Comparison of ENCODE assay signal across 1 cellular context in the genomic region with DNA sequence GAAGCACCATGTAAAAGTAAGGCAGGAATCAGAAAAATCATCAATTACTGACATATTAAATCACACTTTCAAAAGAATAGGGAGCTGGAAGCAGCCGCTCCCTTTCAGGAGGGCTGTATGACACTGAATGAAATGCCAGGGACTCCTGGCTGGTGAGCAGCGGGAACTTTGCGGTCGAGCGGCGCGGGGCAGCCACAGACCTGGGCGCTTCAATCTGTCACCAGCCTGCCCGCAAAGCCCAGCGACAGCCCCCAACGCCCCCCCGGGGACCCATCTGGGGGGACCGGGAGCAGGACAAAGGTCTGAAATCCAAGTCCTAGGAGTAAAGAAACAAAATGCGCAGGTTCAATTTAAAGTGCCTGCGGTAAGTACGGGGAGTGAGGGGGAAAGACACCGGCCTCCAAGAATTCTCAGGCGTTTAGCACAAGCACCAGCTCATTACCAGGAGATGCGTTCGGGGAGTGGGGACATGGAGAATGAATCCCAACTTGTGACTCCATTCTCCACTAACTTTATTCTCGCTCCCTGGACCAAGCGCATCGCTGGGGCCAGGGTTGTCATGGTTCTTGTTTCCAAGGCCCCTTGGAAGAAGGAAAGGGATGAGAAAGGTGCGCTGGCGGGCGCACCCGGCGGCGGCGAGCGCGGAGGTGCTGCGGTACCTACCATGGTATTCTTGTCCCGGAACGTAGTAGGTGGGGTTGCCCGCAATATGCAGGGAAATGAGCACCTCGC.
A peak's percentile ranks its signal among the peaks of the same experiment; 100 is the strongest.
TF ChIP-seq lines count a peak whose summit lies in the region.

No MANE protein-coding gene starts in this region.

TF ChIP-seq in K562, 482 proteins besides CTCF, POLR2A, EP300 and RAD21 (continued from another document):
- TF ChIP-seq MGA (IDR thresholded peaks at IDR 0.05) (no peak), ZNF175 (CRISPR knock-in tag; IDR thresholded peaks at IDR 0.05; ENCODE audit: low read depth) (no peak), HMGN3 (IDR thresholded peaks at IDR 0.05; ENCODE audit: borderline replicate concordance, extremely low read depth, insufficient read length, low read depth, low read length) (no peak), ZNF589 (CRISPR knock-in tag; IDR thresholded peaks at IDR 0.05; ENCODE audit: low read depth) (no peak), ZFP36 (IDR thresholded peaks at IDR 0.05; ENCODE audit: low read depth, low read length, partially characterized antibody) (no peak), TAF9B (IDR thresholded peaks at IDR 0.05; ENCODE audit: partially characterized antibody) (no peak), PHF20 (IDR thresholded peaks at IDR 0.05; ENCODE audit: partially characterized antibody) (peak; percentile 14), TCF3 (CRISPR knock-in tag; IDR thresholded peaks at IDR 0.05) (no peak), HOXB6 (CRISPR knock-in tag; IDR thresholded peaks at IDR 0.05; ENCODE audit: borderline replicate concordance) (no peak), BRF2 (IDR thresholded peaks at IDR 0.05; ENCODE audit: borderline replicate concordance, insufficient read depth, insufficient read length) (no peak), ZBTB7A (IDR thresholded peaks at IDR 0.05; ENCODE audit: borderline replicate concordance, control insufficient read depth, low read depth, low read length) (peak; percentile 16; the same call in 1 of the 2 replicates), GATA2 (CRISPR knock-in tag; IDR thresholded peaks at IDR 0.05) (no peak), GABPB1 (CRISPR knock-in tag; IDR thresholded peaks at IDR 0.05) (no peak), FOXA1 (IDR thresholded peaks at IDR 0.05; ENCODE audit: borderline replicate concordance) (no peak), ZBTB34 (CRISPR knock-in tag; IDR thresholded peaks at IDR 0.05) (no peak), FOXP4 (CRISPR knock-in tag; IDR thresholded peaks at IDR 0.05; ENCODE audit: borderline replicate concordance) (no peak), GTF2A2 (tag; IDR thresholded peaks at IDR 0.05) (no peak), WHSC1 (IDR thresholded peaks at IDR 0.05; ENCODE audit: low read length) (no peak)
